8 cellular contexts compared by ENCODE assay signal in genomic region chr1:2228157-2228594, GRCh38. TPM values are rescaled to one million over a fixed set of nuclear protein-coding genes. Genes with fewer than 3 reads are reported as not detected.
DNase-seq lines count a peak whose midpoint lies in the region; TF ChIP-seq lines count a peak whose summit lies in the region.

Gene SKI (plus strand): TSS chr1:2228319. CDS start chr1:2228767, 448 bp downstream.

- H3K36me3 ChIP-seq in OCI-LY3 (replicated peaks; ENCODE audit: low read depth, low read length), result peaks cover 9% of the 10 kb centered on the region

- no peak within 1 kb of the TSS; the same call in 1 of the 2 replicates for H2AFZ ChIP-seq in OCI-LY3 (ENCODE audit: low read depth, low read length)

- peak within 1 kb of the TSS; percentile 64 for H3K27ac ChIP-seq in OCI-LY3 (ENCODE audit: low read length)
- peak within 1 kb of the TSS; percentile 85 for H3K27ac ChIP-seq in epithelial cell of prostate

- TF ChIP-seq CTCF in CD14-positive monocyte (IDR thresholded peaks at IDR 0.05) (no peak), OCI-LY3 (IDR thresholded peaks at IDR 0.05; ENCODE audit: low read depth, low read length) (no peak), nephron (IDR thresholded peaks at IDR 0.05; ENCODE audit: unreplicated experiment in 3 of 3) (no peak)

- peaks cover 32% of the 10 kb centered on the region for H3K4me1 ChIP-seq in OCI-LY3 (ENCODE audit: low read length)

- H3K9ac ChIP-seq in OCI-LY3 (ENCODE audit: low read length), result peak within 1 kb of the TSS; percentile 97

- H4K20me1 ChIP-seq in OCI-LY3 (ENCODE audit: insufficient read depth, low read length), result peaks cover 43% of the 10 kb centered on the region

- H3K4me1 Mint-ChIP-seq in CD14-positive monocyte (peaks cover 51% of the 10 kb centered on the region), nephron (peaks cover 31% of the 10 kb centered on the region)

- no peaks in the 10 kb centered on the region for H3K9me3 ChIP-seq in OCI-LY3 (ENCODE audit: insufficient read depth, low read length)

- H3K4me3 Mint-ChIP-seq in CD14-positive monocyte, result peak within 1 kb of the TSS; percentile 99 to 100
- H3K4me3 Mint-ChIP-seq in nephron, result peak within 1 kb of the TSS; percentile 95 to 98 (median 97)

- H3K36me3 Mint-ChIP-seq in CD14-positive monocyte, result peaks cover 11 to 22% of the 10 kb centered on the region in 2 donors
- no peaks in the 10 kb centered on the region for H3K36me3 Mint-ChIP-seq in nephron (ENCODE audit: low read depth)

- peak within 1 kb of the TSS; percentile 98 for H3K4me2 ChIP-seq in OCI-LY3 (ENCODE audit: low read length)

- H3K27me3 Mint-ChIP-seq in CD14-positive monocyte (ENCODE audit: low read depth in 3 of 3), result peaks cover 10 to 21% (median 14%) of the 10 kb centered on the region in 3 donors
- no peaks in the 10 kb centered on the region for H3K27me3 Mint-ChIP-seq in nephron (ENCODE audit: low read depth)

- H3K9me3 Mint-ChIP-seq in CD14-positive monocyte (peaks cover 0 to 7% (median 2%) of the 10 kb centered on the region in 7 donors), nephron (no peaks in the 10 kb centered on the region)

- intact Hi-C loops in CD14-positive monocyte (cut with micrococcal nuclease), result no loop called here

- DNase-seq in CD14-positive monocyte (ENCODE audit: low spot score), result no peak
- DNase-seq in epithelial cell of prostate (ENCODE audit: low read depth, low spot score), result no peak
- no peak for DNase-seq in stimulated activated CD4-positive, alpha-beta T cell treated with anti-CD3 and anti-CD28 coated beads, Interleukin-2, amount 100 ng/mL, for 24 hours
- DNase-seq in NCI-H526 (lab: John Stamatoyannopoulos, UW), result no peak
- no peak for DNase-seq in SKM-1 treated with dmso at 0.1 percent for 144 hours (lab: John Stamatoyannopoulos, UW; ENCODE audit: unreplicated experiment)
- DNase-seq in activated CD8-positive, alpha-beta memory T cell treated with anti-CD3 and anti-CD28 coated beads, Interleukin-2, amount 50 U/mL, for 4 hours, result no peak

- H3K79me2 ChIP-seq in OCI-LY3 (ENCODE audit: low read length), result peaks cover 45% of the 10 kb centered on the region

- peak within 1 kb of the TSS; percentile 95 for H3K4me3 ChIP-seq in OCI-LY3 (ENCODE audit: low read length)

- H3K27ac Mint-ChIP-seq in CD14-positive monocyte, result peak within 1 kb of the TSS; percentile 75 to 93 (median 89)
- H3K27ac Mint-ChIP-seq in nephron, result peak within 1 kb of the TSS; percentile 78 to 94 (median 92)

- 0 out of 2 replicates have a peak, but pooled peaks cover 3% of the 10 kb centered on the region for H3K27me3 ChIP-seq in OCI-LY3 (ENCODE audit: low read depth, low read length)

RNA-seq across cellular contexts. Expression of gene SKI, which starts in this region (rescaled TPM):
- polyA plus RNA-seq in CD14-positive monocyte, result under 1 TPM; 0.20 to 0.25 TPM
